In the genomic region with DNA sequence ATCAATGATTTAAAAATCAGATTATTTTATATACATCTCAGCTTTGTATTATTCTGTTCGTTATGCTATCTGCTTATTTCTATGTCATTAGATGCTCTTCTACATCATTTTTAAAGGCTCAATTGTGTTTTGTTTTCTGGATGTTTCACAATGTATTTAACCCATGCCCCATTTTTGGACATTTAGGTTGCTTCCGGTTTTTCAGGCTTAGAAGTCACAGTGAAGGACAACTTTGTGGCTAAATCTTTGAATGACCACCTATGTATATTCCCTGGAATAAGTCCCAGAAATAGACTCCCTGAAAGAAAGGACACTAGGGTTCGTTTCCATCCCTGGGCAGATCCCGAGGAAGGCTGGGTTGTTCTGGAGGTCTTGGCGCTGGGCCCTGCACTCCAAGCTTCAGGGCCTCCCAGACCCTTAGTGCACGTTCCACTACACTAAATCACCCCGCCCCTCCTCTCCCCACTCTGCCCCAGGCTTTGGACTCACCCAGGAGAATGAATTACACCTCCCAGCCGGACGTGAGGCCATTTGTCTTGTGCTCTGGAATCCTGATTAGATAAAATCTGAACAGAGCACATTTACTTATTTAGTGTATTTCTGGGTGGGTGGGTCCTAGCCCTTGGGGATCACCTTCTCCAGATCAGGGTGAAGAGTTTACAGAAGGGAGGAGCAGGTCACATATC, we compare ENCODE assay signal across 14 cellular contexts.
DNase-seq lines count a peak whose midpoint lies in the region; ATAC-seq and TF ChIP-seq lines count a peak whose summit lies in the region.
"Had no signal": no experiment of that assay in that cellular context is flagged by ENCODE, and none has a peak within 500 bp of the region (broad histone marks: within the 10 kb centered on the region; RNA-seq: fewer than 3 reads in every experiment).

No MANE protein-coding gene starts in this region.

- dilution Hi-C loops in mammary epithelial cell (cut with HindIII; ENCODE audit: low sequenced_read_pairs), result loop anchor here (5.0 to 10.0 kb wide), 2 partner anchors 57 to 184 kb away; no protein-coding TSS in a partner anchor

- TSS peak; percentile 35 for BruUV-seq in mammary epithelial cell (replicated peaks; lab: Mats Ljungman, UMichigan)

- H3K79me2 ChIP-seq in mammary epithelial cell (ENCODE audit: insufficient read depth, low read length), result peaks cover 37% of the 10 kb centered on the region

- peak overlapping the region; percentile 78 for H3K27ac ChIP-seq in mammary epithelial cell (ENCODE audit: insufficient read depth, low read depth, low read length)
- no peak overlapping the region for H3K27ac ChIP-seq in caudate nucleus (ENCODE audit: low read depth, low read length)
- H3K27ac ChIP-seq: cardiac muscle cell, heart left ventricle, neural progenitor cell, thoracic aorta had no signal

- peak overlapping the region; percentile 73 for H3K9ac ChIP-seq in mammary epithelial cell (ENCODE audit: insufficient read depth, low read length)
- H3K9ac ChIP-seq: neural progenitor cell had no signal

- peak overlapping the region; percentile 51 for H2AFZ ChIP-seq in mammary epithelial cell (ENCODE audit: low read depth, low read length)
- H2AFZ ChIP-seq: neural progenitor cell had no signal

- peak overlapping the region; percentile 83 for H3K4me2 ChIP-seq in mammary epithelial cell (ENCODE audit: insufficient read depth, low read depth, low read length)
- H3K4me2 ChIP-seq: neural progenitor cell had no signal

- DNase-seq in AG10803 (ENCODE audit: low read depth), result peak; percentile 26
- peak; percentile 83 for DNase-seq in M059J (ENCODE audit: low read depth)
- peak; percentile 54 for DNase-seq in mammary epithelial cell
- no peak for DNase-seq in omental fat pad (ENCODE audit: low spot score)
- DNase-seq in caudate nucleus (lab: John Stamatoyannopoulos, UW), result no peak
- DNase-seq in effector CD4-positive, alpha-beta T cell, result no peak
- no peak for DNase-seq in H4 (ENCODE audit: low spot score)
- DNase-seq in stimulated activated CD4-positive, alpha-beta T cell treated with anti-CD3 and anti-CD28 coated beads, Interleukin-4, amount 100 ng/mL, for 24 hours, result no peak
- DNase-seq: activated gamma-delta T cell, heart left ventricle, NCI-H1694 had no signal

- in situ Hi-C loops in mammary epithelial cell (cut with MboI; ENCODE audit: low sequenced_read_pairs in 2 of 2), result no loop called here

- CTCF ChIA-PET in mammary epithelial cell (lab: Charles Lee; ENCODE audit: low non-redundant PET), result interaction anchor here (0.6 to 1.0 kb wide), 3 partner anchors 14 to 23 kb away, joined by 3 to 6 read pairs (median 3); no protein-coding TSS in a partner anchor

- no peak overlapping the region for H3K4me3 ChIP-seq in AG10803 (ENCODE audit: low read length)
- H3K4me3 ChIP-seq in mammary epithelial cell (replicated peaks in 1 of 3; ENCODE audit: insufficient read depth in 1 of 3, low read depth in 2 of 3, low read length in 3 of 3), result peak overlapping the region; percentile 15 to 48 (median 36)
- H3K4me3 ChIP-seq: cardiac muscle cell, heart left ventricle, neural progenitor cell, thoracic aorta had no signal

- H3K4me1 ChIP-seq in mammary epithelial cell (ENCODE audit: insufficient read depth, low read length), result peaks cover 52% of the 10 kb centered on the region

- no peaks in the 10 kb centered on the region for H3K27me3 ChIP-seq in mammary epithelial cell (ENCODE audit: insufficient read depth, low read length)
- H3K27me3 ChIP-seq: cardiac muscle cell, heart left ventricle, neural progenitor cell had no signal

- H3K36me3 ChIP-seq in mammary epithelial cell (ENCODE audit: insufficient read depth, low read length), result peaks cover 4% of the 10 kb centered on the region
- H3K36me3 ChIP-seq: cardiac muscle cell, heart left ventricle, neural progenitor cell, thoracic aorta had no signal

- peak; percentile 19 for ATAC-seq in omental fat pad (ENCODE audit: low FRiP score)

- 10% methylated on average over 8 of the region's 9 CpGs for WGBS in mammary epithelial cell (ENCODE audit: low coverage, missing lambda C conversion rate)

- H4K20me1 ChIP-seq in mammary epithelial cell (ENCODE audit: insufficient read depth, low read length), result no peaks in the 10 kb centered on the region

- TF ChIP-seq CTCF in AG10803 (conservative IDR thresholded peaks at IDR 0.05; ENCODE audit: low read length), result no peak
- TF ChIP-seq CTCF in mammary epithelial cell (conservative IDR thresholded peaks at IDR 0.05 in 1 of 2, IDR thresholded peaks at IDR 0.05 in 1 of 2; ENCODE audit: extremely low read depth in 1 of 2, insufficient read depth in 1 of 2, low read depth in 1 of 2, low read length in 2 of 2), result no peak
- no peak for TF ChIP-seq CTCF in omental fat pad (IDR thresholded peaks at IDR 0.05)

- no peaks in the 10 kb centered on the region for H3K9me3 ChIP-seq in mammary epithelial cell (replicated peaks; ENCODE audit: insufficient read depth, low read length)
- H3K9me3 ChIP-seq: heart left ventricle, thoracic aorta had no signal

- intact Hi-C loops in mammary epithelial cell (cut with micrococcal nuclease), result loop anchor here (2.0 to 5.0 kb wide), 3 partner anchors 37 to 184 kb away; no protein-coding TSS in a partner anchor

Comparison
In these comparisons a context has a peak if more than half of its experiments do, and no peak if none do; other contexts are left out.
1. DNase-seq: peak in AG10803 (single experiment), M059J (single experiment) and mammary epithelial cell (single experiment); none in omental fat pad (single experiment), caudate nucleus (0 of 61), effector CD4-positive, alpha-beta T cell (single experiment), H4 (single experiment) and stimulated activated CD4-positive, alpha-beta T cell treated with anti-CD3 and anti-CD28 coated beads, Interleukin-4, amount 100 ng/mL, for 24 hours (single experiment).